8 cellular contexts compared by ENCODE assay signal in the genomic region with DNA sequence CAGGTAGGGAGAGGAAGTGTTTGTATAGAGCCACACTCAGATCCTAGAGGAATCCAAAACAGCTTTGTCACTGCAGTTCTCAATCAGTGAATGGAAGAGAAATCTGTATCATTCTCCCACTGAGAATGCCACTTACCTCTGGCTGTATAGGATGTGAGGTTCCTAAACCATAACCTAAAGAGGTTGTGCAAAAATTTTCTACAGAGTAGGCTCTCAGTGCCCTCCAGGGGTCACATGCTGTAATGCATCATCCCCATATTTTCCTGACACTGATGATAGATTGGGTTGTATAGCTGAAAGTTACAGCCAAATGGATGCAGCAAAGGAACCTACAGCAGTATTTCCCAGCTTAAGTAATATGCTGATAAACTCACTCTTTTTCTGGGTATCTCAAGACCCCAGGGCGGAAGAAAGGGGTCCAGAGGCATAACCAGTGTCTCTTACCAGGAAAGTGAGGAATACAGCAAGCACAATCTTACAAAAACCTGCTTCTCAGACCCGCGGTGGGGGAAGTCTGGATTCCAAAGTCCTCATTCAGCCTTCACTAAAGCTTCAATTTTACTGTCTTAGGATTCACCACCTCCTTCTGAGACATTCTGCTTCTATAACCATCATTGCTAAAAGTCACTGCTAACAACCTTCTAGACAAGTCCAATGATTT.
DNase-seq lines count a peak whose midpoint lies in the region; ATAC-seq and TF ChIP-seq lines count a peak whose summit lies in the region.

No MANE protein-coding gene starts in this region.

- H3K27ac Mint-ChIP-seq in activated naive CD4-positive, alpha-beta T cell treated with anti-CD3 and anti-CD28 coated beads, Interleukin-2, amount 50 U/mL, for 24 hours: peak overlapping the region; percentile 60
- no peak overlapping the region for H3K27ac Mint-ChIP-seq in stimulated activated effector memory CD8-positive, alpha-beta T cell treated with anti-CD3 and anti-CD28 coated beads, Interleukin-12 subunit alpha, Interleukin-12 subunit beta, amount 100 ng/mL, for 72 hours

- no peak overlapping the region for H3K4me3 Mint-ChIP-seq in activated naive CD4-positive, alpha-beta T cell treated with anti-CD3 and anti-CD28 coated beads, Interleukin-2, amount 50 U/mL, for 24 hours
- no peak overlapping the region for H3K4me3 Mint-ChIP-seq in stimulated activated effector memory CD8-positive, alpha-beta T cell treated with anti-CD3 and anti-CD28 coated beads, Interleukin-12 subunit alpha, Interleukin-12 subunit beta, amount 100 ng/mL, for 72 hours

- H3K27me3 Mint-ChIP-seq in activated naive CD4-positive, alpha-beta T cell treated with anti-CD3 and anti-CD28 coated beads, Interleukin-2, amount 50 U/mL, for 24 hours: no peaks in the 10 kb centered on the region

- DNase-seq in AG10803 (ENCODE audit: low read depth) (peak; percentile 36), ELR (ENCODE audit: low read depth) (peak; percentile 71), NCI-H2107 treated with DMSO at 0.1 percent for 48 hours (lab: John Stamatoyannopoulos, UW; ENCODE audit: unreplicated experiment) (peak; percentile 57), kidney glomerular epithelial cell (lab: John Stamatoyannopoulos, UW) (peak; percentile 9), iPS-NIHi11 (ENCODE audit: low spot score) (no peak)
- DNase-seq in stimulated activated effector memory CD8-positive, alpha-beta T cell treated with anti-CD3 and anti-CD28 coated beads, Interleukin-12 subunit alpha, Interleukin-12 subunit beta, amount 100 ng/mL, for 72 hours (ENCODE audit: low spot score in 2 of 2): no peak
- no peak for DNase-seq in stimulated activated CD4-positive, alpha-beta T cell treated with anti-CD3 and anti-CD28 coated beads, Interleukin-2, amount 100 ng/mL, for 24 hours

- peaks cover 34% of the 10 kb centered on the region for H3K4me1 Mint-ChIP-seq in activated naive CD4-positive, alpha-beta T cell treated with anti-CD3 and anti-CD28 coated beads, Interleukin-2, amount 50 U/mL, for 24 hours
- H3K4me1 Mint-ChIP-seq in stimulated activated effector memory CD8-positive, alpha-beta T cell treated with anti-CD3 and anti-CD28 coated beads, Interleukin-12 subunit alpha, Interleukin-12 subunit beta, amount 100 ng/mL, for 72 hours: peaks cover 36% of the 10 kb centered on the region

- no peaks in the 10 kb centered on the region for H3K9me3 Mint-ChIP-seq in activated naive CD4-positive, alpha-beta T cell treated with anti-CD3 and anti-CD28 coated beads, Interleukin-2, amount 50 U/mL, for 24 hours
- H3K9me3 Mint-ChIP-seq in stimulated activated effector memory CD8-positive, alpha-beta T cell treated with anti-CD3 and anti-CD28 coated beads, Interleukin-12 subunit alpha, Interleukin-12 subunit beta, amount 100 ng/mL, for 72 hours: no peaks in the 10 kb centered on the region

- no peaks in the 10 kb centered on the region for H3K36me3 Mint-ChIP-seq in activated naive CD4-positive, alpha-beta T cell treated with anti-CD3 and anti-CD28 coated beads, Interleukin-2, amount 50 U/mL, for 24 hours
- peaks cover 13% of the 10 kb centered on the region for H3K36me3 Mint-ChIP-seq in stimulated activated effector memory CD8-positive, alpha-beta T cell treated with anti-CD3 and anti-CD28 coated beads, Interleukin-12 subunit alpha, Interleukin-12 subunit beta, amount 100 ng/mL, for 72 hours

- TF ChIP-seq CTCF in AG10803 (conservative IDR thresholded peaks at IDR 0.05; ENCODE audit: low read length): peak; percentile 80

- ATAC-seq in stimulated activated effector memory CD8-positive, alpha-beta T cell treated with anti-CD3 and anti-CD28 coated beads, Interleukin-12 subunit alpha, Interleukin-12 subunit beta, amount 100 ng/mL, for 72 hours: no peak

- H3K4me3 ChIP-seq in AG10803 (ENCODE audit: low read length): no peak overlapping the region

Comparison
In these comparisons a context has a peak if more than half of its experiments do, and no peak if none do; other contexts are left out.
1. DNase-seq: peak in AG10803 (single experiment), ELR (single experiment), NCI-H2107 treated with DMSO at 0.1 percent for 48 hours (single experiment) and kidney glomerular epithelial cell (single experiment); none in stimulated activated effector memory CD8-positive, alpha-beta T cell treated with anti-CD3 and anti-CD28 coated beads, Interleukin-12 subunit alpha, Interleukin-12 subunit beta, amount 100 ng/mL, for 72 hours (0 of 2), stimulated activated CD4-positive, alpha-beta T cell treated with anti-CD3 and anti-CD28 coated beads, Interleukin-2, amount 100 ng/mL, for 24 hours (0 of 2) and iPS-NIHi11 (single experiment).